In the genomic region with DNA sequence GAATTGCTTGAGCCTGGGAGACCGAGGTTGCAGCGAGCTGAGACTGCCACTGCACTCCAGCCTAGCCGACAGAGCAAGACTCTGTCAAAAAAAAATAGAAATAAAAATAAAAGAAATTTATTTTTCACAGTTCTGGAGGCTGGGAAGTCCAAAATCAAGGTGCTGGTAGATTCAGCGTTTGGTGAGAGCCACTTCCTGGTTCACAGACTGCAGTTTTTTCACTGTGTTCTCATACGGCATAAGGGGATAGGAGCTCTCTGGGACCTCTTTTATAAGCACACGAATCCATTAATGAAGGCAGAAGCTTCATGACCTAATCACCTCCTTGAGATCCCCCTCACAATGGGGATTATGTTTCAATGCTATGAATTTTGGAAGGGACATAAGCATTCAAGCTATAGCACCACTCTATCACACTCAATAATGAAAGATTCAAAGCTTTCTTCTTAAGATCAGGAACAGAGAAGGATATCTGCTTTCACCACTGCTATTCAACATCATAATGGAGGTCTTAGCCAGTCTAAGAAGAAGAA, we compare ENCODE assay signal across 13 cellular contexts.
"Had no signal": no experiment of that assay in that cellular context is flagged by ENCODE, and none has a peak within 500 bp of the region (broad histone marks: within the 10 kb centered on the region; RNA-seq: fewer than 3 reads in every experiment).

No MANE protein-coding gene starts in this region.

- H3K27me3 ChIP-seq: hepatocyte, transverse colon had no signal

- H3K27ac ChIP-seq: epithelial cell of prostate, hepatocyte, skin epidermis, transverse colon had no signal

- H3K27ac Mint-ChIP-seq: activated CD8-positive, alpha-beta memory T cell treated with anti-CD3 and anti-CD28 coated beads, Interleukin-2, amount 10 ng/mL, durations not matched to agents 7 days and 5 days had no signal

- H3K4me2 ChIP-seq: hepatocyte had no signal

- H3K9me3 Mint-ChIP-seq: activated T-cell treated with anti-CD3 and anti-CD28 coated beads, Interleukin-2, amount 50 U/mL, for 4 hours had no signal

- H3K27me3 Mint-ChIP-seq: activated CD8-positive, alpha-beta memory T cell treated with anti-CD3 and anti-CD28 coated beads, Interleukin-2, amount 10 ng/mL, durations not matched to agents 7 days and 5 days had no signal

- DNase-seq: activated CD8-positive, alpha-beta memory T cell treated with anti-CD3 and anti-CD28 coated beads, Interleukin-2, amount 10 ng/mL, durations not matched to agents 7 days and 5 days; activated gamma-delta T cell; activated T-cell treated with anti-CD3 and anti-CD28 coated beads, Interleukin-2, amount 50 U/mL, for 4 hours; caudate nucleus; cortex of kidney; effector memory CD4-positive, alpha-beta T cell; retina; T-helper 2 cell; transverse colon had no signal

- H3K9me3 ChIP-seq: transverse colon had no signal

- H3K4me3 Mint-ChIP-seq: activated CD8-positive, alpha-beta memory T cell treated with anti-CD3 and anti-CD28 coated beads, Interleukin-2, amount 10 ng/mL, durations not matched to agents 7 days and 5 days; activated T-cell treated with anti-CD3 and anti-CD28 coated beads, Interleukin-2, amount 50 U/mL, for 4 hours had no signal

- H3K36me3 ChIP-seq: transverse colon had no signal

- ATAC-seq: activated CD8-positive, alpha-beta memory T cell treated with anti-CD3 and anti-CD28 coated beads, Interleukin-2, amount 10 ng/mL, durations not matched to agents 7 days and 5 days; activated T-cell treated with anti-CD3 and anti-CD28 coated beads, Interleukin-2, amount 50 U/mL, for 4 hours; SK-N-SH treated with all-trans-retinoic acid at 6 μM for 48 hours had no signal

- H3K4me3 ChIP-seq: hepatocyte, skin epidermis, transverse colon had no signal
